Comparison of ENCODE assay signal across 22 cellular contexts in the genomic region with DNA sequence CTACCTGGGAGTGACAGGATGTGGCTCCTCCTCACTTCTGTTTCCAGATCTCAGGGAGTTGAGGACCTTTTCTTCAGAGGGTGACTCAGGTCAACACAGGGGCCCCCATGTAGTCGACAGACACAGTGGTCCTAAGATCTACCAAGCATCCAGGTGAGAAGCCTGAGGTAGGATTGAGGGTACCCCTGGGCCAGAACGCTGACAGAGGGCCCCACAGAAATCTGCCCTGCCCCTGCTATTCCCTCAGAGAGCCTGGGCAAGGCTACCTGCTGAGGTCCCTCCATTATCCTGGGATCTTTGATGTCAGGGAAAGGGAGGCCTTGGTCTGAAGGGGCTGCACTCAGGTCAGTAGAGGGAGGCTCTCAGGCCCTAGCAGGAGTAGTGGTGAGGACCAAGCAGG. TPM values are rescaled to one million over a fixed set of nuclear protein-coding genes. Genes with fewer than 3 reads are reported as not detected.
"Had no signal": no experiment of that assay in that cellular context is flagged by ENCODE, and none has a peak within 500 bp of the region (broad histone marks: within the 10 kb centered on the region; RNA-seq: fewer than 3 reads in every experiment).

No MANE protein-coding gene starts in this region.

- ATAC-seq: PC-3, Right ventricle myocardium inferior, SK-N-SH treated with all-trans-retinoic acid at 6 μM for 48 hours had no signal

- H3K9me3 ChIP-seq: Peyer's patch, SJCRH30 had no signal

- H3K4me3 ChIP-seq: Peyer's patch, SJCRH30 had no signal

- H3K27ac ChIP-seq: Peyer's patch, SJCRH30 had no signal

- H3K4me1 ChIP-seq: Peyer's patch, SJCRH30 had no signal

- DNase-seq: Karpas-422, KG1, MM.1S, NCI-H1092 treated with DMSO at 0.1 percent for 48 hours, NCI-H1436 treated with DMSO at 0.1 percent for 48 hours, NCI-H1694, NCI-H187 treated with DMSO at 0.1 percent for 48 hours, NCI-H2029 treated with DMSO at 0.1 percent for 48 hours, NCI-H2171 treated with DMSO at 0.1 percent for 48 hours, NCI-H2227 treated with DMSO at 0.1 percent for 48 hours, NCI-H524, NCI-H526 treated with DMSO at 0.1 percent for 48 hours, NCI-H748 treated with DMSO at 0.1 percent for 48 hours, PC-3, SHP77 treated with DMSO at 0.1 percent for 48 hours, SJCRH30 had no signal

- H3K36me3 ChIP-seq: Peyer's patch, SJCRH30 had no signal

- H3K27me3 ChIP-seq: Peyer's patch, SJCRH30 had no signal

RNA-seq across cellular contexts. Expression of gene MAGEA12, which starts 1.5 kb away (rescaled TPM):
- total RNA-seq: NCI-H460, OCI-LY7, Peyer's patch, Right ventricle myocardium inferior had no signal

RNA-seq across cellular contexts. Expression of gene CSAG1, which starts 1.6 kb away (rescaled TPM):
- total RNA-seq: NCI-H460, OCI-LY7, PC-3, Peyer's patch, Right ventricle myocardium inferior had no signal

RNA-seq across cellular contexts. Expression of gene MAGEA2, which starts 18.5 kb away (rescaled TPM):
- total RNA-seq: NCI-H460, OCI-LY7, PC-3, Peyer's patch, Right ventricle myocardium inferior had no signal

RNA-seq across cellular contexts. Expression of gene MAGEA2B, which starts 20.7 kb away (rescaled TPM):
- total RNA-seq: HT-29, NCI-H460, OCI-LY7, PC-3, Peyer's patch, Right ventricle myocardium inferior had no signal

RNA-seq across cellular contexts. Expression of gene CSAG3, which starts 23.9 kb away (rescaled TPM):
- total RNA-seq: HT-29, NCI-H460, OCI-LY7, PC-3, Peyer's patch, Right ventricle myocardium inferior, SJCRH30 had no signal
